ENCODE assay signal across 33 cellular contexts in the genomic region with DNA sequence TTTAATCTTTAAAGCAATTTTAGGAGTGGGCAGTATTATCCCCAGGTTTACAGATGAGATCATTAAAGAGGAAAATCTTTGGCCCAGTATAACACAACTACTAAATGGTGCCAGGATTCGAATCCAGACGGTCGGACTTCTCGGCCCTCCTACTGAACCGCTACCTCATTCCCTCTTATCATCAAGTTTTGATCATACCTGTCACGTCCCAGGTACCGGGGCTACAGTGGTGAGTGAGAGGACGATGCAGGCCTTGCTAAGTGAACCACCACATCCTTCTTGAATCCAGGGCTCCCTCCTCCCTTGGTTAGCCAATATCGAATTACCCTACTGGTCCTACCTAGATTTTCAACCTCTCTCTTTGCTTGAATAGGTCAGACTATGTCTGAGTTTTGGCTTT.
"Had no signal": no experiment of that assay in that cellular context is flagged by ENCODE, and none has a peak within 500 bp of the region (broad histone marks: within the 10 kb centered on the region; RNA-seq: fewer than 3 reads in every experiment).

No MANE protein-coding gene starts in this region.

- H3K4me3 ChIP-seq: adrenal gland, body of pancreas, breast epithelium, cardiac muscle cell had no signal

- ATAC-seq: activated CD8-positive, alpha-beta T cell treated with anti-CD3 and anti-CD28 coated beads for 36 hours; activated naive CD4-positive, alpha-beta T cell treated with anti-CD3 and anti-CD28 coated beads, Interleukin-2, amount 50 U/mL, for 72 hours; activated T-cell treated with anti-CD3 and anti-CD28 coated beads, Interleukin-2, amount 50 U/mL, for 4 hours; activated T-cell treated with anti-CD3 and anti-CD28 coated beads, Interleukin-2, amount 50 U/mL, for 72 hours; activated T-helper 17 cell treated with anti-CD3 and anti-CD28 coated beads, Interleukin-2, amount 50 U/mL, for 72 hours; body of pancreas had no signal

- H3K27ac ChIP-seq: adrenal gland, body of pancreas, brain microvascular endothelial cell, breast epithelium, cardiac muscle cell, VCaP had no signal

- DNase-seq: activated B cell treated with CpG ODN at 0.5 μM for 24 hours; activated CD4-positive, alpha-beta memory T cell treated with anti-CD3 and anti-CD28 coated beads for 36 hours; activated CD4-positive, alpha-beta T cell treated with anti-CD3 and anti-CD28 coated beads for 4 hours; activated CD4-positive, alpha-beta T cell treated with anti-CD3 and anti-CD28 coated beads, Interleukin-2, amount 10 ng/mL, durations not matched to agents 24 days and 14 days; activated CD4-positive, alpha-beta T cell treated with anti-CD3 and anti-CD28 coated beads, Interleukin-2, amount 50 U/mL, for 1 hour; activated CD4-positive, alpha-beta T cell treated with anti-CD3 and anti-CD28 coated beads, Interleukin-2, amount 50 U/mL, for 4 hours; activated CD4-positive, CD25-positive, alpha-beta regulatory T cell treated with anti-CD3 and anti-CD28 coated beads, Interleukin-2, amount 50 U/mL, for 72 hours; activated CD8-positive, alpha-beta memory T cell treated with anti-CD3 and anti-CD28 coated beads, Interleukin-2, amount 50 U/mL, for 4 hours; activated CD8-positive, alpha-beta T cell treated with anti-CD3 and anti-CD28 coated beads for 36 hours; activated effector memory CD4-positive, alpha-beta T cell treated with anti-CD3 and anti-CD28 coated beads, Interleukin-2, amount 50 U/mL, for 16 hours; activated gamma-delta T cell treated with Interleukin-2 at 50 U/mL for 16 hours; activated naive CD4-positive, alpha-beta T cell; activated naive CD4-positive, alpha-beta T cell treated with anti-CD3 and anti-CD28 coated beads for 36 hours; activated naive CD4-positive, alpha-beta T cell treated with anti-CD3 and anti-CD28 coated beads, Interleukin-2, amount 50 U/mL, for 16 hours; activated naive CD8-positive, alpha-beta T cell treated with anti-CD3 and anti-CD28 coated beads for 36 hours; activated T-cell treated with anti-CD3 and anti-CD28 coated beads for 4 hours; activated T-cell treated with anti-CD3 and anti-CD28 coated beads, Interleukin-2, amount 50 U/mL, for 1 hour; activated T-cell treated with anti-CD3 and anti-CD28 coated beads, Interleukin-2, amount 50 U/mL, for 4 hours; activated T-cell treated with anti-CD3 and anti-CD28 coated beads, Interleukin-2, amount 50 U/mL, for 72 hours; adrenal gland; amniotic stem cell; aorta; body of pancreas; brain microvascular endothelial cell; cerebellar nuclear complex; T-helper 1 cell; T-helper 2 cell; T-helper 9 cell had no signal

- H3K27me3 ChIP-seq: adrenal gland, body of pancreas, brain microvascular endothelial cell, breast epithelium, cardiac muscle cell had no signal

- H3K4me1 ChIP-seq: adrenal gland, body of pancreas, breast epithelium had no signal

- H3K36me3 ChIP-seq: adrenal gland, brain microvascular endothelial cell, breast epithelium, cardiac muscle cell had no signal

- H3K9me3 ChIP-seq: adrenal gland, body of pancreas, breast epithelium had no signal
